In the genomic region with DNA sequence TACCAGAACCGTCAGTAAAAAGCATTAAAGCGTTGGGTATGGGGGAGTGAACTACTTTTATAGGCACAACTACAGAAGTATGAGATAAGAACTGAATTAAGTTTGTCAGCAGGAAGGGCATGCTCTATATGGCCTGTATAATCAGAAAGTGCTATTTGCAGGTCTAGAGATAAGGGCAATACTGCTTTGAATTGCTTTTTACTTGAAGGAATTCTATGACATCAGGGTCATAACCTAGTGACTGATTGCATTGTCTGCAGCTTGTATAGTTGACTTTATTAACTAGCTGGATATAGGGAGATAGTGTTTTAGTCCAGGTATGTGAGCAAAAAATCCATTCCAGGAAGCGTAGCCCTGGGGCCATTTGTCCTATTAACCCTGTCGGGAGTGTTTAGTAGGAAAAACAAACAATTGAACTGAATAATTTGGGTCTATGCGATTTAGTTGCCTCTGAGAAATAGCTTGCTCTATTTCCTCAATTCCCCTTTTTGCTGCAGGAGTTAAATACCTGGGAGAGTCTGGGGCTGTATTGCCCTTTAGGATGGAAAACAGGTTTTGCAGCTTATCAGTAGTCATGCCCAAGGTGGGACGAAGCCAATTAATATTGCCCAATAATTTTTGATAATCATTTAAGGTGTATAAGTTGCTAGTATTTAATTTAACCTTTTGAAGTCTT, we compare ENCODE assay signal across 1 cellular context.
TF ChIP-seq lines count a peak whose summit lies in the region.

No MANE protein-coding gene starts in this region.

TF ChIP-seq in WTC11, 78 proteins besides CTCF, POLR2A, EP300 and RAD21:
- TF ChIP-seq, protein P1, sequence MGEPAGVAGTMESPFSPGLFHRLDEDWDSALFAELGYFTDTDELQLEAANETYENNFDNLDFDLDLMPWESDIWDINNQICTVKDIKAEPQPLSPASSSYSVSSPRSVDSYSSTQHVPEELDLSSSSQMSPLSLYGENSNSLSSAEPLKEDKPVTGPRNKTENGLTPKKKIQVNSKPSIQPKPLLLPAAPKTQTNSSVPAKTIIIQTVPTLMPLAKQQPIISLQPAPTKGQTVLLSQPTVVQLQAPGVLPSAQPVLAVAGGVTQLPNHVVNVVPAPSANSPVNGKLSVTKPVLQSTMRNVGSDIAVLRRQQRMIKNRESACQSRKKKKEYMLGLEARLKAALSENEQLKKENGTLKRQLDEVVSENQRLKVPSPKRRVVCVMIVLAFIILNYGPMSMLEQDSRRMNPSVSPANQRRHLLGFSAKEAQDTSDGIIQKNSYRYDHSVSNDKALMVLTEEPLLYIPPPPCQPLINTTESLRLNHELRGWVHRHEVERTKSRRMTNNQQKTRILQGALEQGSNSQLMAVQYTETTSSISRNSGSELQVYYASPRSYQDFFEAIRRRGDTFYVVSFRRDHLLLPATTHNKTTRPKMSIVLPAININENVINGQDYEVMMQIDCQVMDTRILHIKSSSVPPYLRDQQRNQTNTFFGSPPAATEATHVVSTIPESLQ (CRISPR knock-in tag; IDR thresholded peaks at IDR 0.05) = no peak
- no peak for TF ChIP-seq NFE2L1 (CRISPR knock-in tag; IDR thresholded peaks at IDR 0.05)
- TF ChIP-seq, protein P2, sequence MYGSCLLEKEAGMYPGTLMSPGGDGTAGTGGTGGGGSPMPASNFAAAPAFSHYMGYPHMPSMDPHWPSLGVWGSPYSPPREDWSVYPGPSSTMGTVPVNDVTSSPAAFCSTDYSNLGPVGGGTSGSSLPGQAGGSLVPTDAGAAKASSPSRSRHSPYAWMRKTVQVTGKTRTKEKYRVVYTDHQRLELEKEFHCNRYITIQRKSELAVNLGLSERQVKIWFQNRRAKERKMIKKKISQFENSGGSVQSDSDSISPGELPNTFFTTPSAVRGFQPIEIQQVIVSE (CRISPR knock-in tag; IDR thresholded peaks at IDR 0.05; ENCODE audit: borderline replicate concordance) = no peak
- TF ChIP-seq, protein P3, sequence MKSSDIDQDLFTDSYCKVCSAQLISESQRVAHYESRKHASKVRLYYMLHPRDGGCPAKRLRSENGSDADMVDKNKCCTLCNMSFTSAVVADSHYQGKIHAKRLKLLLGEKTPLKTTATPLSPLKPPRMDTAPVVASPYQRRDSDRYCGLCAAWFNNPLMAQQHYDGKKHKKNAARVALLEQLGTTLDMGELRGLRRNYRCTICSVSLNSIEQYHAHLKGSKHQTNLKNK (CRISPR knock-in tag; IDR thresholded peaks at IDR 0.05) = no peak
- TF ChIP-seq, protein P4, sequence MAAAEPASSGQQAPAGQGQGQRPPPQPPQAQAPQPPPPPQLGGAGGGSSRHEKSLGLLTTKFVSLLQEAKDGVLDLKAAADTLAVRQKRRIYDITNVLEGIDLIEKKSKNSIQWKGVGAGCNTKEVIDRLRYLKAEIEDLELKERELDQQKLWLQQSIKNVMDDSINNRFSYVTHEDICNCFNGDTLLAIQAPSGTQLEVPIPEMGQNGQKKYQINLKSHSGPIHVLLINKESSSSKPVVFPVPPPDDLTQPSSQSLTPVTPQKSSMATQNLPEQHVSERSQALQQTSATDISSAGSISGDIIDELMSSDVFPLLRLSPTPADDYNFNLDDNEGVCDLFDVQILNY (CRISPR knock-in tag; IDR thresholded peaks at IDR 0.05) = no peak
- TF ChIP-seq TEAD4 (CRISPR knock-in tag; IDR thresholded peaks at IDR 0.05) = no peak
- TF ChIP-seq, protein P5, sequence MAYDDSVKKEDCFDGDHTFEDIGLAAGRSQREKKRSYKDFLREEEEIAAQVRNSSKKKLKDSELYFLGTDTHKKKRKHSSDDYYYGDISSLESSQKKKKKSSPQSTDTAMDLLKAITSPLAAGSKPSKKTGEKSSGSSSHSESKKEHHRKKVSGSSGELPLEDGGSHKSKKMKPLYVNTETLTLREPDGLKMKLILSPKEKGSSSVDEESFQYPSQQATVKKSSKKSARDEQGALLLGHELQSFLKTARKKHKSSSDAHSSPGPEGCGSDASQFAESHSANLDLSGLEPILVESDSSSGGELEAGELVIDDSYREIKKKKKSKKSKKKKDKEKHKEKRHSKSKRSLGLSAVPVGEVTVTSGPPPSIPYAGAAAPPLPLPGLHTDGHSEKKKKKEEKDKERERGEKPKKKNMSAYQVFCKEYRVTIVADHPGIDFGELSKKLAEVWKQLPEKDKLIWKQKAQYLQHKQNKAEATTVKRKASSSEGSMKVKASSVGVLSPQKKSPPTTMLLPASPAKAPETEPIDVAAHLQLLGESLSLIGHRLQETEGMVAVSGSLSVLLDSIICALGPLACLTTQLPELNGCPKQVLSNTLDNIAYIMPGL (CRISPR knock-in tag; IDR thresholded peaks at IDR 0.05) = no peak
- no peak for TF ChIP-seq NR2C2 (CRISPR knock-in tag; IDR thresholded peaks at IDR 0.05)
- TF ChIP-seq, protein P6, sequence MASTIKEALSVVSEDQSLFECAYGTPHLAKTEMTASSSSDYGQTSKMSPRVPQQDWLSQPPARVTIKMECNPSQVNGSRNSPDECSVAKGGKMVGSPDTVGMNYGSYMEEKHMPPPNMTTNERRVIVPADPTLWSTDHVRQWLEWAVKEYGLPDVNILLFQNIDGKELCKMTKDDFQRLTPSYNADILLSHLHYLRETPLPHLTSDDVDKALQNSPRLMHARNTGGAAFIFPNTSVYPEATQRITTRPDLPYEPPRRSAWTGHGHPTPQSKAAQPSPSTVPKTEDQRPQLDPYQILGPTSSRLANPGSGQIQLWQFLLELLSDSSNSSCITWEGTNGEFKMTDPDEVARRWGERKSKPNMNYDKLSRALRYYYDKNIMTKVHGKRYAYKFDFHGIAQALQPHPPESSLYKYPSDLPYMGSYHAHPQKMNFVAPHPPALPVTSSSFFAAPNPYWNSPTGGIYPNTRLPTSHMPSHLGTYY (CRISPR knock-in tag; IDR thresholded peaks at IDR 0.05) = no peak
- TF ChIP-seq GABPB1 (CRISPR knock-in tag; IDR thresholded peaks at IDR 0.05) = no peak
- TF ChIP-seq ELF4 (CRISPR knock-in tag; IDR thresholded peaks at IDR 0.05; ENCODE audit: low read depth) = no peak
- TF ChIP-seq ZNF416 (CRISPR knock-in tag; IDR thresholded peaks at IDR 0.05) = no peak
- TF ChIP-seq ZNF317 (CRISPR knock-in tag; IDR thresholded peaks at IDR 0.05; ENCODE audit: borderline replicate concordance, low read depth) = no peak
TF ChIP-seq in WTC11: peak in this region for 0.
